Comparison of ENCODE assay signal across 8 cellular contexts in the genomic region with DNA sequence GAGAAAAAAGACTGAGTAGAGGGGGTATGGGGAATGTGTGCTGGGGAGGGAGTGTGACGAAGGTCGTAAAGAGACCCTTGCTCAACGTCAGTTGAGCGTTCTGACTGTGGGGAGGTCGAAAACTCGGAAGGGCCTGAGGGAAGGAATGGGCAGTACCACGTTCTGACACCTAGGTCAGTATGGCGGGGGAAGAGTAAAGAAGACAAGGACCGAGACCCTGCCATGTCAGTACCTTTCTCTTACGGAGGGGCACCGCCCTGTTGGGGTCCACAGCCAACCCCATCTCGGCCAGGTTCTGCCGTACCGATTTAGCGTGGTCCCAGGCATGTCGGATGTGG. TPM values are rescaled to one million over a fixed set of nuclear protein-coding genes. Genes with fewer than 3 reads are reported as not detected.
DNase-seq lines count a peak whose midpoint lies in the region; ATAC-seq, FAIRE-seq and TF ChIP-seq lines count a peak whose summit lies in the region.

No MANE protein-coding gene starts in this region.

- no peaks in the 10 kb centered on the region for H3K9me3 Mint-ChIP-seq in activated CD8-positive, alpha-beta memory T cell treated with anti-CD3 and anti-CD28 coated beads, Interleukin-2, amount 10 ng/mL, durations not matched to agents 7 days and 5 days (ENCODE audit: low read depth)
- no peaks in the 10 kb centered on the region for H3K9me3 Mint-ChIP-seq in nephron progenitor cell

- peak; percentile 52 for TF ChIP-seq POLR2A in endothelial cell of umbilical vein (IDR thresholded peaks at IDR 0.05; ENCODE audit: low read depth, low read length)

- FAIRE-seq in endothelial cell of umbilical vein (lab: Jason Lieb, UNC), result no peak

- dilution Hi-C loops in endothelial cell of umbilical vein (cut with MboI; ENCODE audit: extremely low pct_ligation_motif_present, low sequenced_read_pairs), result no loop called here

- CTCF ChIA-PET in activated CD8-positive, alpha-beta memory T cell treated with anti-CD3 and anti-CD28 coated beads, Interleukin-2, amount 10 ng/mL, durations not matched to agents 7 days and 5 days (lab: Charles Lee), result interaction anchor here (1.2 to 2.2 kb wide), 6 partner anchors 26 to 191 kb away, joined by 3 to 9 read pairs (median 6); a partner anchor contains a TSS
- CTCF ChIA-PET in RWPE1 (lab: Yijun Ruan, JAX) (interaction anchor here (0.6 to 0.7 kb wide), 3 partner anchors 22 to 923 kb away, joined by 3 read pairs; no protein-coding TSS in a partner anchor), endothelial cell of umbilical vein (lab: Charles Lee) (interaction anchor here (0.8 to 1.5 kb wide), 2 partner anchors 27 to 155 kb away, joined by 3 to 4 read pairs; no protein-coding TSS in a partner anchor)

- peak overlapping the region; percentile 89 for H3K9ac ChIP-seq in endothelial cell of umbilical vein (replicated peaks; ENCODE audit: extremely low read depth, insufficient read depth, low read length)

- BruUV-seq in endothelial cell of umbilical vein (replicated peaks; lab: Mats Ljungman, UMichigan), result TSS peak; percentile 46

- H3K4me1 ChIP-seq in endothelial cell of umbilical vein (ENCODE audit: control insufficient read depth, extremely low read depth, insufficient read depth, low read length), result peaks cover 14% of the 10 kb centered on the region

- no peaks in the 10 kb centered on the region for H4K20me1 ChIP-seq in endothelial cell of umbilical vein (replicated peaks; ENCODE audit: control insufficient read depth, extremely low read depth, insufficient read depth, low read length)

- intact Hi-C loops in endothelial cell of umbilical vein (cut with micrococcal nuclease), result loop anchor here (1.0 to 10.0 kb wide), 7 partner anchors 23 to 1207 kb away; a partner anchor contains a TSS

- no peak for ATAC-seq in activated CD8-positive, alpha-beta memory T cell treated with anti-CD3 and anti-CD28 coated beads, Interleukin-2, amount 10 ng/mL, durations not matched to agents 7 days and 5 days
- no peak for ATAC-seq in activated CD4-positive, CD25-positive, alpha-beta regulatory T cell treated with anti-CD3 and anti-CD28 coated beads, Interleukin-2, amount 50 U/mL, for 24 hours

- no peak for DNase-seq in activated CD8-positive, alpha-beta memory T cell treated with anti-CD3 and anti-CD28 coated beads, Interleukin-2, amount 10 ng/mL, durations not matched to agents 7 days and 5 days
- DNase-seq in activated CD8-positive, alpha-beta memory T cell treated with anti-CD3 and anti-CD28 coated beads, Interleukin-2, amount 50 U/mL, for 4 hours, result no peak
- DNase-seq in RWPE1 (ENCODE audit: low spot score) (peak; percentile 50), endothelial cell of umbilical vein (ENCODE audit: low read depth, low spot score) (no peak), nephron progenitor cell (peak; percentile 32), NCI-H1436 treated with DMSO at 0.1 percent for 48 hours (lab: John Stamatoyannopoulos, UW) (no peak), ureter (ENCODE audit: low spot score) (no peak)

- POLR2A ChIA-PET in RWPE1 (lab: Yijun Ruan, JAX; ENCODE audit: low non-redundant PET), result interaction anchor here (1.8 kb wide), 1 partner anchor 18 kb away, joined by 4 read pairs; no protein-coding TSS in a partner anchor
- POLR2A ChIA-PET in endothelial cell of umbilical vein (lab: Charles Lee), result interaction anchor here (0.8 kb wide), 2 partner anchors 19 to 150 kb away, joined by 3 to 4 read pairs; no protein-coding TSS in a partner anchor

- peak overlapping the region; percentile 23 to 85 (median 65) for H3K4me3 ChIP-seq in endothelial cell of umbilical vein (replicated peaks in 1 of 3; ENCODE audit: insufficient read depth in 1 of 3, low read depth in 1 of 3, low read length in 3 of 3)

- TF ChIP-seq CTCF in RWPE1 (conservative IDR thresholded peaks at IDR 0.05; ENCODE audit: low read depth) (no peak), endothelial cell of umbilical vein (IDR thresholded peaks at IDR 0.05; ENCODE audit: extremely low read depth in 1 of 2, insufficient read depth in 1 of 2, low read depth in 1 of 2, low read length in 2 of 2) (no peak), nephron progenitor cell (IDR thresholded peaks at IDR 0.05) (no peak)

- H3K27ac ChIP-seq in RWPE1, result peak overlapping the region; percentile 99
- H3K27ac ChIP-seq in endothelial cell of umbilical vein (ENCODE audit: insufficient read depth, low read depth, low read length), result peak overlapping the region; percentile 1

- H3K9me1 ChIP-seq in endothelial cell of umbilical vein (replicated peaks; ENCODE audit: control insufficient read depth, extremely low read depth, insufficient read depth, low read length), result no peaks in the 10 kb centered on the region

- H3K4me3 Mint-ChIP-seq in activated CD8-positive, alpha-beta memory T cell treated with anti-CD3 and anti-CD28 coated beads, Interleukin-2, amount 10 ng/mL, durations not matched to agents 7 days and 5 days, result peak overlapping the region; percentile 93
- peak overlapping the region; percentile 100 for H3K4me3 Mint-ChIP-seq in nephron progenitor cell

- no peaks in the 10 kb centered on the region for H3K27me3 ChIP-seq in endothelial cell of umbilical vein (ENCODE audit: control insufficient read depth in 2 of 2, insufficient read depth in 2 of 2, low read length in 2 of 2)

- H3K36me3 ChIP-seq in endothelial cell of umbilical vein (ENCODE audit: control insufficient read depth in 2 of 2, extremely low read depth in 1 of 2, insufficient read depth in 2 of 2, low read length in 2 of 2), result peaks cover 7 to 21% of the 10 kb centered on the region in 2 experiments

- peaks cover 46% of the 10 kb centered on the region for H3K36me3 Mint-ChIP-seq in activated CD8-positive, alpha-beta memory T cell treated with anti-CD3 and anti-CD28 coated beads, Interleukin-2, amount 10 ng/mL, durations not matched to agents 7 days and 5 days
- H3K36me3 Mint-ChIP-seq in nephron progenitor cell (ENCODE audit: low read depth), result peaks cover 31% of the 10 kb centered on the region

- no peaks in the 10 kb centered on the region for H3K27me3 Mint-ChIP-seq in activated CD8-positive, alpha-beta memory T cell treated with anti-CD3 and anti-CD28 coated beads, Interleukin-2, amount 10 ng/mL, durations not matched to agents 7 days and 5 days
- no peaks in the 10 kb centered on the region for H3K27me3 Mint-ChIP-seq in nephron progenitor cell (ENCODE audit: low read depth, poor library complexity)

- no peaks in the 10 kb centered on the region for H3K9me3 ChIP-seq in endothelial cell of umbilical vein (replicated peaks; ENCODE audit: control insufficient read depth, insufficient read depth, low read length)

- H3K4me2 ChIP-seq in endothelial cell of umbilical vein (ENCODE audit: insufficient read depth, low read length), result peak overlapping the region; percentile 91

- H3K79me2 ChIP-seq in endothelial cell of umbilical vein (ENCODE audit: control insufficient read depth, insufficient read depth, low read length), result peaks cover 34% of the 10 kb centered on the region

- peaks cover 36% of the 10 kb centered on the region for H3K4me1 Mint-ChIP-seq in activated CD8-positive, alpha-beta memory T cell treated with anti-CD3 and anti-CD28 coated beads, Interleukin-2, amount 10 ng/mL, durations not matched to agents 7 days and 5 days
- H3K4me1 Mint-ChIP-seq in nephron progenitor cell, result peaks cover 27% of the 10 kb centered on the region

- H2AFZ ChIP-seq in endothelial cell of umbilical vein (ENCODE audit: low read depth, low read length), result peak overlapping the region; percentile 12

- peak overlapping the region; percentile 99 for H3K27ac Mint-ChIP-seq in activated CD8-positive, alpha-beta memory T cell treated with anti-CD3 and anti-CD28 coated beads, Interleukin-2, amount 10 ng/mL, durations not matched to agents 7 days and 5 days
- peak overlapping the region; percentile 93 for H3K27ac Mint-ChIP-seq in nephron progenitor cell

RNA-seq across cellular contexts. Expression of a gene that starts 0.4 kb away (rescaled TPM):
- total RNA-seq in activated CD8-positive, alpha-beta memory T cell treated with anti-CD3 and anti-CD28 coated beads, Interleukin-2, amount 10 ng/mL, durations not matched to agents 7 days and 5 days, result 10 to 100 TPM; 44.8 to 68.3 TPM
- total RNA-seq in endothelial cell of umbilical vein, result 47.4 and 51.6 TPM in 2 replicates
- polyA plus RNA-seq in endothelial cell of umbilical vein, result 31.1 and 41.1 TPM in 2 replicates
- polyA plus RNA-seq in endothelial cell of umbilical vein (2011; cell fraction: cytosol; rRNA removed), result 58.5 and 68.0 TPM in 2 replicates
- 53.7 and 60.0 TPM in 2 replicates for polyA plus RNA-seq in endothelial cell of umbilical vein (2011; cell fraction: nucleus; rRNA removed)
- 46.9 and 65.5 TPM in 2 replicates for polyA plus RNA-seq in endothelial cell of umbilical vein (2012)
- 15.0 and 20.5 TPM in 2 replicates for polyA minus RNA-seq in endothelial cell of umbilical vein
- polyA minus RNA-seq in endothelial cell of umbilical vein (2011; cell fraction: cytosol; rRNA and poly(A)+ RNA removed), result 36.2 TPM
- polyA minus RNA-seq in endothelial cell of umbilical vein (2011; cell fraction: nucleus; rRNA and poly(A)+ RNA removed), result 12.4 and 19.0 TPM in 2 replicates
- total RNA-seq in ureter, result 26.6 TPM

RNA-seq across cellular contexts. Expression of a gene that starts 0.6 kb away (rescaled TPM):
- 10 to 100 TPM; 86.0 to 87.7 TPM for total RNA-seq in activated CD8-positive, alpha-beta memory T cell treated with anti-CD3 and anti-CD28 coated beads, Interleukin-2, amount 10 ng/mL, durations not matched to agents 7 days and 5 days
- total RNA-seq in endothelial cell of umbilical vein, result 96.2 and 103 TPM in 2 replicates
- polyA plus RNA-seq in endothelial cell of umbilical vein, result 210 and 294 TPM in 2 replicates
- 184 and 199 TPM in 2 replicates for polyA plus RNA-seq in endothelial cell of umbilical vein (2011; cell fraction: cytosol; rRNA removed)
- polyA plus RNA-seq in endothelial cell of umbilical vein (2011; cell fraction: nucleus; rRNA removed), result 40.5 and 55.6 TPM in 2 replicates
- polyA plus RNA-seq in endothelial cell of umbilical vein (2012), result 86.8 and 116 TPM in 2 replicates
- polyA minus RNA-seq in endothelial cell of umbilical vein, result 54.1 and 62.4 TPM in 2 replicates
- polyA minus RNA-seq in endothelial cell of umbilical vein (2011; cell fraction: cytosol; rRNA and poly(A)+ RNA removed), result 96.4 TPM
- 17.6 and 19.1 TPM in 2 replicates for polyA minus RNA-seq in endothelial cell of umbilical vein (2011; cell fraction: nucleus; rRNA and poly(A)+ RNA removed)
- total RNA-seq in ureter, result 145 TPM

RNA-seq across cellular contexts. Expression of a gene that starts 22.7 kb away (rescaled TPM):
- total RNA-seq in activated CD8-positive, alpha-beta memory T cell treated with anti-CD3 and anti-CD28 coated beads, Interleukin-2, amount 10 ng/mL, durations not matched to agents 7 days and 5 days, result 1 to 10 TPM; 6.3 to 9.0 TPM
- 16.5 and 20.7 TPM in 2 replicates for total RNA-seq in endothelial cell of umbilical vein
- polyA plus RNA-seq in endothelial cell of umbilical vein, result 5.0 and 7.7 TPM in 2 replicates
- polyA plus RNA-seq in endothelial cell of umbilical vein (2011; cell fraction: cytosol; rRNA removed), result 4.6 and 4.8 TPM in 2 replicates
- polyA plus RNA-seq in endothelial cell of umbilical vein (2011; cell fraction: nucleus; rRNA removed), result 19.8 and 24.1 TPM in 2 replicates
- polyA plus RNA-seq in endothelial cell of umbilical vein (2012), result 6.6 and 7.0 TPM in 2 replicates
- 13.6 and 14.1 TPM in 2 replicates for polyA minus RNA-seq in endothelial cell of umbilical vein
- polyA minus RNA-seq in endothelial cell of umbilical vein (2011; cell fraction: cytosol; rRNA and poly(A)+ RNA removed), result not detected
- 11.2 and 22.0 TPM in 2 replicates for polyA minus RNA-seq in endothelial cell of umbilical vein (2011; cell fraction: nucleus; rRNA and poly(A)+ RNA removed)
- total RNA-seq in ureter, result 9.3 TPM

RNA-seq across cellular contexts. Expression of a gene that starts 26.4 kb away (rescaled TPM):
- 10 to 100 TPM; 50.0 to 53.1 TPM for total RNA-seq in activated CD8-positive, alpha-beta memory T cell treated with anti-CD3 and anti-CD28 coated beads, Interleukin-2, amount 10 ng/mL, durations not matched to agents 7 days and 5 days
- 116 and 119 TPM in 2 replicates for total RNA-seq in endothelial cell of umbilical vein
- polyA plus RNA-seq in endothelial cell of umbilical vein, result 114 TPM in 2 replicates
- 135 and 136 TPM in 2 replicates for polyA plus RNA-seq in endothelial cell of umbilical vein (2011; cell fraction: cytosol; rRNA removed)
- polyA plus RNA-seq in endothelial cell of umbilical vein (2011; cell fraction: nucleus; rRNA removed), result 57.5 and 66.0 TPM in 2 replicates
- polyA plus RNA-seq in endothelial cell of umbilical vein (2012), result 91.7 and 92.5 TPM in 2 replicates
- 156 and 164 TPM in 2 replicates for polyA minus RNA-seq in endothelial cell of umbilical vein
- 33.1 TPM for polyA minus RNA-seq in endothelial cell of umbilical vein (2011; cell fraction: cytosol; rRNA and poly(A)+ RNA removed)
- 35.4 and 43.8 TPM in 2 replicates for polyA minus RNA-seq in endothelial cell of umbilical vein (2011; cell fraction: nucleus; rRNA and poly(A)+ RNA removed)
- 115 TPM for total RNA-seq in ureter

RNA-seq across cellular contexts. Expression of a gene that starts 28.4 kb away (rescaled TPM):
- total RNA-seq in activated CD8-positive, alpha-beta memory T cell treated with anti-CD3 and anti-CD28 coated beads, Interleukin-2, amount 10 ng/mL, durations not matched to agents 7 days and 5 days, result 10 to 100 TPM; 56.7 to 61.8 TPM
- total RNA-seq in endothelial cell of umbilical vein (73.2 and 108 TPM in 2 replicates), ureter (66.1 TPM)
- 111 and 126 TPM in 2 replicates for polyA plus RNA-seq in endothelial cell of umbilical vein
- 78.8 and 83.8 TPM in 2 replicates for polyA plus RNA-seq in endothelial cell of umbilical vein (2011; cell fraction: cytosol; rRNA removed)
- polyA plus RNA-seq in endothelial cell of umbilical vein (2011; cell fraction: nucleus; rRNA removed), result 54.4 and 58.7 TPM in 2 replicates
- polyA plus RNA-seq in endothelial cell of umbilical vein (2012), result 85.8 and 109 TPM in 2 replicates
- 28.8 and 30.4 TPM in 2 replicates for polyA minus RNA-seq in endothelial cell of umbilical vein
- 58.2 TPM for polyA minus RNA-seq in endothelial cell of umbilical vein (2011; cell fraction: cytosol; rRNA and poly(A)+ RNA removed)
- 11.3 and 17.1 TPM in 2 replicates for polyA minus RNA-seq in endothelial cell of umbilical vein (2011; cell fraction: nucleus; rRNA and poly(A)+ RNA removed)

Comparison
In these comparisons a context has a peak if more than half of its experiments do, and no peak if none do; other contexts are left out.
1. DNase-seq: peak in RWPE1 (single experiment) and nephron progenitor cell (single experiment); none in activated CD8-positive, alpha-beta memory T cell treated with anti-CD3 and anti-CD28 coated beads, Interleukin-2, amount 10 ng/mL, durations not matched to agents 7 days and 5 days (single experiment), activated CD8-positive, alpha-beta memory T cell treated with anti-CD3 and anti-CD28 coated beads, Interleukin-2, amount 50 U/mL, for 4 hours (single experiment), endothelial cell of umbilical vein (single experiment), NCI-H1436 treated with DMSO at 0.1 percent for 48 hours (single experiment) and ureter (single experiment).